Comparison of ENCODE assay signal across 22 cellular contexts in the genomic region with DNA sequence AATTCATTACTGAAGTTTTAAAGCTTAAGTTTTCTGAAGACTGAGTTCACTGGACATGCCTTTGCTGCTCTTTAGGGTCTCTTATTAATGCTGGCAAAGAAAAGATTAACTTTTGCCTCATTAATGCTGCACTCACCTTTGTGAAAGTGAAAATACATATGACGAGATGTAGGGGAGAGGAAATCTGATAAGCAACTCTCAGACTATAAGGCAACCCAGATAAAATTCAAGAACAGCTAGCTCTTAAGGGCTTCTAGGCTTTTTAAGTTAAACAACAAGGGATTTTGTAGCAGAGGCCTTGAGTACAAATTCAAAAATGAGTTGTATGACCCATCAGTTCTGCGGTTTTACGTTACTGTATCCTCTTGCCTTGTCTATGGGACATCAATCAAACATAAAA.
DNase-seq lines count a peak whose midpoint lies in the region; ATAC-seq, FAIRE-seq and TF ChIP-seq lines count a peak whose summit lies in the region.
"Had no signal": no experiment of that assay in that cellular context is flagged by ENCODE, and none has a peak within 500 bp of the region (broad histone marks: within the 10 kb centered on the region; RNA-seq: fewer than 3 reads in every experiment).

No MANE protein-coding gene starts in this region.

- no peak for DNase-seq in activated CD4-positive, CD25-positive, alpha-beta regulatory T cell (lab: John Stamatoyannopoulos, UW)
- no peak for DNase-seq in cardiac muscle cell (ENCODE audit: low read depth in 1 of 2, low spot score in 1 of 2)
- DNase-seq in heart right ventricle, result no peak
- DNase-seq in small intestine, result peak; percentile 40
- no peak for DNase-seq in NCI-H1694 (lab: John Stamatoyannopoulos, UW)
- DNase-seq: central memory CD4-positive, alpha-beta T cell; DMS79; left colon; naive thymus-derived CD4-positive, alpha-beta T cell; retina; SIG-M5; stimulated activated CD4-positive, alpha-beta T cell treated with anti-CD3 and anti-CD28 coated beads, Interleukin-12 subunit alpha, Interleukin-12 subunit beta, amount 100 ng/mL, for 4 hours; stimulated activated CD4-positive, alpha-beta T cell treated with anti-CD3 and anti-CD28 coated beads, Interleukin-4, amount 100 ng/mL, for 4 hours; stimulated activated naive CD8-positive, alpha-beta T cell treated with anti-CD3 and anti-CD28 coated beads, Interleukin-15, amount 100 ng/mL, for 72 hours; trophoblast cell had no signal

- H3K27ac ChIP-seq in cardiac muscle cell, result peak overlapping the region; percentile 1
- H3K27ac ChIP-seq in heart right ventricle, result no peak overlapping the region
- peak overlapping the region; percentile 38; the same call in 1 of the 2 replicates for H3K27ac ChIP-seq in VCaP
- no peak overlapping the region for H3K27ac ChIP-seq in small intestine (ENCODE audit: low read depth in 1 of 2, low read length in 1 of 2)
- H3K27ac ChIP-seq: 22Rv1, HL-60 had no signal

- ATAC-seq in activated CD4-positive, CD25-positive, alpha-beta regulatory T cell treated with anti-CD3 and anti-CD28 coated beads, Interleukin-2, amount 50 U/mL, for 24 hours, result peak; percentile 55 to 64
- ATAC-seq in heart right ventricle (no peak), GM18520 (IDR thresholded peaks at IDR 0.05; ENCODE audit: unreplicated experiment) (no peak)
- ATAC-seq: left colon; naive thymus-derived CD4-positive, alpha-beta T cell; Panc1; stimulated activated naive CD8-positive, alpha-beta T cell treated with anti-CD3 and anti-CD28 coated beads, Interleukin-15, amount 100 ng/mL, for 72 hours had no signal

- H3K36me3 ChIP-seq in cardiac muscle cell (peaks cover 35% of the 10 kb centered on the region), heart right ventricle (peaks cover 0 to 99% (median 33%) of the 10 kb centered on the region in 9 donors), small intestine (ENCODE audit: control insufficient read depth in 2 of 2, insufficient read depth in 2 of 2, low read length in 2 of 2) (peaks cover 4% of the 10 kb centered on the region in 2 donors)

- WGBS in heart right ventricle, 2 donors, result 84 to 91% methylated on average over 3 of the region's 3 CpGs
- 45 to 68% (median 55%) methylated on average over 3 of the region's 3 CpGs for WGBS in small intestine, 3 donors

- FAIRE-seq in small intestine (lab: Jason Lieb, UNC), result no peak
- FAIRE-seq: TTC549 had no signal

- no peaks in the 10 kb centered on the region for H3K9me3 ChIP-seq in cardiac muscle cell (ENCODE audit: low read depth)
- H3K9me3 ChIP-seq in heart right ventricle, result no peaks in the 10 kb centered on the region
- no peaks in the 10 kb centered on the region for H3K9me3 ChIP-seq in small intestine (ENCODE audit: control insufficient read depth, low read depth)

- intact Hi-C loops in heart right ventricle (cut with DNase I), result no loop called here

- H3K27me3 ChIP-seq in cardiac muscle cell, result no peaks in the 10 kb centered on the region
- no peaks in the 10 kb centered on the region for H3K27me3 ChIP-seq in heart right ventricle
- no peaks in the 10 kb centered on the region for H3K27me3 ChIP-seq in small intestine (ENCODE audit: control insufficient read depth in 2 of 2, insufficient read depth in 2 of 2, low read length in 2 of 2)

- TF ChIP-seq CTCF in cardiac muscle cell (IDR thresholded peaks at IDR 0.05; ENCODE audit: low read depth, low read length) (no peak), heart right ventricle (IDR thresholded peaks at IDR 0.05) (no peak), VCaP (conservative IDR thresholded peaks at IDR 0.05) (no peak)

- H3K4me1 ChIP-seq in cardiac muscle cell (ENCODE audit: low read depth), result no peaks in the 10 kb centered on the region
- H3K4me1 ChIP-seq in heart right ventricle, result no peaks in the 10 kb centered on the region
- no peaks in the 10 kb centered on the region for H3K4me1 ChIP-seq in small intestine (ENCODE audit: control insufficient read depth in 2 of 2, insufficient read depth in 1 of 2, low read depth in 1 of 2, low read length in 1 of 2)

- H3K4me3 ChIP-seq in cardiac muscle cell (no peak overlapping the region), heart right ventricle (no peak overlapping the region), small intestine (ENCODE audit: low read depth in 1 of 2, low read length in 2 of 2) (no peak overlapping the region)

Comparison
In these comparisons a context has a peak if more than half of its experiments do, and no peak if none do; other contexts are left out.
1. H3K27ac ChIP-seq: peak in cardiac muscle cell (single experiment) and VCaP (single experiment); none in heart right ventricle (0 of 10) and small intestine (0 of 2).
2. ATAC-seq: peak in activated CD4-positive, CD25-positive, alpha-beta regulatory T cell treated with anti-CD3 and anti-CD28 coated beads, Interleukin-2, amount 50 U/mL, for 24 hours (2 of 2); none in heart right ventricle (0 of 8) and GM18520 (single experiment).